ENCODE assay signal across 17 cellular contexts in the genomic region with DNA sequence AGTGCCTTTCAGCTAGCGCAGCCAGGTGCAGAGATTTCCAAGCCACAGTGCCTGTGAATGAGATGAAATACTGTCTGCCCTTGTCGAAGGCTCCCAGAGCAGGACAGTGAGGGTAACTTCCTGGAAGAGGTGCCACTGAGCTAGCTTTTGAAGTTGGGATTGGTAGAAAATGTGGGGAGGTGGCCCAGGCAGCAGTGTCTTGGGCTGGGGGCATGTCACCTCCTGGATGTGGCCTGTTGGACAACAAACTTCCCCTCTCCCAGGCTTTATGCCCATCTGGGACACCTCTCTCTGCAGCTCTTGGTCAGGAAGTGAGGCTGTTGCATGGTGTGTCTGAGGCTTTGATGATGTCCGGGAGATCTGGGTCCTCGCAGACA.
DNase-seq lines count a peak whose midpoint lies in the region; ATAC-seq and TF ChIP-seq lines count a peak whose summit lies in the region.
"Had no signal": no experiment of that assay in that cellular context is flagged by ENCODE, and none has a peak within 500 bp of the region (broad histone marks: within the 10 kb centered on the region; RNA-seq: fewer than 3 reads in every experiment).

No MANE protein-coding gene starts in this region.

- peak overlapping the region; percentile 42 for H3K27ac ChIP-seq in lower lobe of right lung
- H3K27ac ChIP-seq in temporal lobe (ENCODE audit: low read depth, low read length), result peak overlapping the region; percentile 52
- H3K27ac ChIP-seq: A549, SJSA1, thoracic aorta had no signal

- H3K27ac Mint-ChIP-seq in activated CD8-positive, alpha-beta memory T cell treated with anti-CD3 and anti-CD28 coated beads, Interleukin-2, amount 10 ng/mL, durations not matched to agents 7 days and 5 days, result no peak overlapping the region
- peak overlapping the region; percentile 18 for H3K27ac Mint-ChIP-seq in dendritic cell treated with granulocyte-macrophage colony-stimulating factor and Interleukin-4, amounts not matched to agents 40 ng/mL and 50 ng/mL, for 4 days
- H3K27ac Mint-ChIP-seq: CD4-positive, alpha-beta T cell had no signal

- no peaks in the 10 kb centered on the region for H3K27me3 Mint-ChIP-seq in activated CD8-positive, alpha-beta memory T cell treated with anti-CD3 and anti-CD28 coated beads, Interleukin-2, amount 10 ng/mL, durations not matched to agents 7 days and 5 days
- peaks cover 2% of the 10 kb centered on the region for H3K27me3 Mint-ChIP-seq in dendritic cell treated with granulocyte-macrophage colony-stimulating factor and Interleukin-4, amounts not matched to agents 40 ng/mL and 50 ng/mL, for 4 days

- ATAC-seq in activated CD8-positive, alpha-beta memory T cell treated with anti-CD3 and anti-CD28 coated beads, Interleukin-2, amount 10 ng/mL, durations not matched to agents 7 days and 5 days, result no peak
- ATAC-seq in lower lobe of right lung, result no peak
- no peak for ATAC-seq in HG02798 (IDR thresholded peaks at IDR 0.05; ENCODE audit: poor library complexity, unreplicated experiment)
- ATAC-seq in GM21786 (IDR thresholded peaks at IDR 0.05; ENCODE audit: unreplicated experiment), result no peak
- ATAC-seq: A549 had no signal

- intact Hi-C loops in dendritic cell treated with granulocyte-macrophage colony-stimulating factor and Interleukin-4, amounts not matched to agents 40 ng/mL and 50 ng/mL, for 4 days (cut with micrococcal nuclease), result no loop called here
- intact Hi-C loops in lower lobe of right lung (cut with DNase I), result no loop called here

- H3K9me3 ChIP-seq in lower lobe of right lung, result no peaks in the 10 kb centered on the region
- H3K9me3 ChIP-seq: A549, SJSA1, thoracic aorta had no signal

- H3K36me3 ChIP-seq in lower lobe of right lung, result no peaks in the 10 kb centered on the region
- H3K36me3 ChIP-seq: SJSA1, thoracic aorta had no signal

- DNase-seq in activated CD8-positive, alpha-beta memory T cell treated with anti-CD3 and anti-CD28 coated beads, Interleukin-2, amount 50 U/mL, for 4 hours, result peak; percentile 1
- DNase-seq in activated CD8-positive, alpha-beta memory T cell treated with anti-CD3 and anti-CD28 coated beads, Interleukin-2, amount 10 ng/mL, durations not matched to agents 7 days and 5 days, result no peak
- DNase-seq in lower lobe of right lung (no peak), D341Med (ENCODE audit: low spot score) (no peak)
- DNase-seq: activated naive CD4-positive, alpha-beta T cell; DND-41; NCI-H446; stimulated activated CD4-positive, alpha-beta T cell treated with anti-CD3 and anti-CD28 coated beads, Interleukin-4, amount 100 ng/mL, for 1 hour; stimulated activated CD8-positive, alpha-beta memory T cell treated with anti-CD3 and anti-CD28 coated beads, Interleukin-4, amount 100 ng/mL, for 48 hours had no signal

- no peak overlapping the region for H3K4me3 ChIP-seq in lower lobe of right lung
- H3K4me3 ChIP-seq: A549, SJSA1, thoracic aorta had no signal

- CTCF ChIA-PET in activated CD8-positive, alpha-beta memory T cell treated with anti-CD3 and anti-CD28 coated beads, Interleukin-2, amount 10 ng/mL, durations not matched to agents 7 days and 5 days (lab: Charles Lee), result no interaction called here

- no peaks in the 10 kb centered on the region for H3K27me3 ChIP-seq in lower lobe of right lung (ENCODE audit: low read depth)
- H3K27me3 ChIP-seq: SJSA1 had no signal

- TF ChIP-seq CTCF in lower lobe of right lung (IDR thresholded peaks at IDR 0.05), result no peak

- no peaks in the 10 kb centered on the region for H3K9me3 Mint-ChIP-seq in activated CD8-positive, alpha-beta memory T cell treated with anti-CD3 and anti-CD28 coated beads, Interleukin-2, amount 10 ng/mL, durations not matched to agents 7 days and 5 days (ENCODE audit: low read depth)
- no peaks in the 10 kb centered on the region for H3K9me3 Mint-ChIP-seq in dendritic cell treated with granulocyte-macrophage colony-stimulating factor and Interleukin-4, amounts not matched to agents 40 ng/mL and 50 ng/mL, for 4 days
- H3K9me3 Mint-ChIP-seq: CD4-positive, alpha-beta T cell had no signal

- no peak overlapping the region for H3K4me3 Mint-ChIP-seq in activated CD8-positive, alpha-beta memory T cell treated with anti-CD3 and anti-CD28 coated beads, Interleukin-2, amount 10 ng/mL, durations not matched to agents 7 days and 5 days
- H3K4me3 Mint-ChIP-seq in dendritic cell treated with granulocyte-macrophage colony-stimulating factor and Interleukin-4, amounts not matched to agents 40 ng/mL and 50 ng/mL, for 4 days, result no peak overlapping the region
- H3K4me3 Mint-ChIP-seq: CD4-positive, alpha-beta T cell had no signal

- H3K4me1 Mint-ChIP-seq in activated CD8-positive, alpha-beta memory T cell treated with anti-CD3 and anti-CD28 coated beads, Interleukin-2, amount 10 ng/mL, durations not matched to agents 7 days and 5 days, result peaks cover 33% of the 10 kb centered on the region
- H3K4me1 Mint-ChIP-seq in dendritic cell treated with granulocyte-macrophage colony-stimulating factor and Interleukin-4, amounts not matched to agents 40 ng/mL and 50 ng/mL, for 4 days (ENCODE audit: low read depth), result peaks cover 28% of the 10 kb centered on the region

- H3K4me1 ChIP-seq in lower lobe of right lung, result peaks cover 28% of the 10 kb centered on the region
- H3K4me1 ChIP-seq: A549, SJSA1 had no signal

- no peaks in the 10 kb centered on the region for H3K36me3 Mint-ChIP-seq in activated CD8-positive, alpha-beta memory T cell treated with anti-CD3 and anti-CD28 coated beads, Interleukin-2, amount 10 ng/mL, durations not matched to agents 7 days and 5 days
- peaks cover 68% of the 10 kb centered on the region for H3K36me3 Mint-ChIP-seq in dendritic cell treated with granulocyte-macrophage colony-stimulating factor and Interleukin-4, amounts not matched to agents 40 ng/mL and 50 ng/mL, for 4 days (ENCODE audit: low read depth)
